In the genomic region with DNA sequence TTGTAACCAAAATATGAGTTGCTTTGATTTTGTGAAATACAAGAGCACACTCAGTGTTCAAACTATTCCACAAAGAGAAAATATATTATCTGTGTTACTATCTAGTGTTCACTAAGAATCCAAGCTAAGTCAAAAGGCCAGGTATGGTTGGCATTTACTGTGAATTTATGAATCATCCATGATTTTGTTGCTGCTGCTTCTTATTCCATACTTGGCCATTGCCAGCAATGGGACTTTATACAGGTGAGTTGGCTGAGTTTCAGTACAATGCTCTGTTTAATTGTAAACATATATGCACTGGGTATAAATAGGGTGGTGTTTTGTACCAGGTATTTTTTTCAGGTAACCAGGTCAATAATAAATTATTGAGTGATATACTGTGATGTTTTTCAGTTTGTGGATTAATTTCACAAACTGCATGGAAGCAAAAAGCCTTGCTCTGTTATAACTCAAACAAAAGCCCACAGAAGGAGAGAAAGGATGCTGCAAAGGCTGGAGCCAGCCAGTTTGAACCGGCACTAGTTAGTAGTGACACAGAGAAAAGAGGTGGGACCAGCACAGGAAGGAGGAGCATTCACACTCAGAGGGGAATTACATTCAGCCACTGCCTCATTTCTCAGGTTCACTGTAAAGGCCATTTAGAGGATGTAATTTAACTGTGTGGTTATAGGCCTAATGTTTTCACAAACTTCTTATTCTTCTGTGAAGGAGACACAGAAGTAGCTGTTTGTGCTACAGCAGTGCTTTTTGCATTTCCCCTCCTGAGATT, we compare ENCODE assay signal across 9 cellular contexts.
A peak's percentile ranks its signal among the peaks of the same experiment; 100 is the strongest.
DNase-seq lines count a peak whose midpoint lies in the region; ATAC-seq and TF ChIP-seq lines count a peak whose summit lies in the region.
"Had no signal": no experiment of that assay in that cellular context is flagged by ENCODE, and none has a peak within 500 bp of the region (broad histone marks: within the 10 kb centered on the region; RNA-seq: fewer than 3 reads in every experiment).

No MANE protein-coding gene starts in this region.

- no peaks in the 10 kb centered on the region for H3K36me3 ChIP-seq in uterus

- intact Hi-C loops in uterus (cut with DNase I; ENCODE audit: low total_unique reads), result no loop called here

- no peaks in the 10 kb centered on the region for H3K27me3 ChIP-seq in uterus

- H3K9me3 Mint-ChIP-seq in nephron progenitor cell, result peaks cover 4% of the 10 kb centered on the region

- peak; percentile 99 for ATAC-seq in GM19452 (IDR thresholded peaks at IDR 0.05; ENCODE audit: unreplicated experiment)
- peak; percentile 100 for ATAC-seq in HG03342 (IDR thresholded peaks at IDR 0.05; ENCODE audit: unreplicated experiment)

- peak overlapping the region; percentile 95 for H3K27ac Mint-ChIP-seq in nephron progenitor cell

- no peak overlapping the region for H3K4me3 ChIP-seq in uterus

- DNase-seq in DMS53 (lab: John Stamatoyannopoulos, UW), result peak; percentile 80
- DNase-seq in OCI-M1 (lab: John Stamatoyannopoulos, UW), result peak; percentile 46
- peak; percentile 66 for DNase-seq in ecto neural progenitor cell (ENCODE audit: low spot score)
- peak; percentile 38 for DNase-seq in nephron progenitor cell
- DNase-seq in activated CD4-positive, CD25-positive, alpha-beta regulatory T cell (lab: John Stamatoyannopoulos, UW), result no peak
- DNase-seq in uterus, result no peak
- DNase-seq: left cardiac atrium had no signal

- H3K36me3 Mint-ChIP-seq in nephron progenitor cell (ENCODE audit: low read depth), result peaks cover 30% of the 10 kb centered on the region

- peak overlapping the region; percentile 13 for H3K4me3 Mint-ChIP-seq in nephron progenitor cell

- H3K4me1 ChIP-seq in uterus, result no peaks in the 10 kb centered on the region

- no peaks in the 10 kb centered on the region for H3K27me3 Mint-ChIP-seq in nephron progenitor cell (ENCODE audit: low read depth, poor library complexity)

- H3K4me1 Mint-ChIP-seq in nephron progenitor cell, result peaks cover 29% of the 10 kb centered on the region

- TF ChIP-seq POLR2A in uterus (IDR thresholded peaks at IDR 0.05), result no peak

- H3K9me3 ChIP-seq in uterus, result no peaks in the 10 kb centered on the region

- H3K27ac ChIP-seq in uterus, result no peak overlapping the region

- TF ChIP-seq CTCF in nephron progenitor cell (IDR thresholded peaks at IDR 0.05) (no peak), uterus (IDR thresholded peaks at IDR 0.05) (no peak)

Comparison
In these comparisons a context has a peak if more than half of its experiments do, and no peak if none do; other contexts are left out.
1. DNase-seq: peak in DMS53 (single experiment), OCI-M1 (single experiment), ecto neural progenitor cell (single experiment) and nephron progenitor cell (single experiment); none in activated CD4-positive, CD25-positive, alpha-beta regulatory T cell (0 of 4) and uterus (0 of 2).